Comparison of ENCODE assay signal across 8 cellular contexts in the genomic region with DNA sequence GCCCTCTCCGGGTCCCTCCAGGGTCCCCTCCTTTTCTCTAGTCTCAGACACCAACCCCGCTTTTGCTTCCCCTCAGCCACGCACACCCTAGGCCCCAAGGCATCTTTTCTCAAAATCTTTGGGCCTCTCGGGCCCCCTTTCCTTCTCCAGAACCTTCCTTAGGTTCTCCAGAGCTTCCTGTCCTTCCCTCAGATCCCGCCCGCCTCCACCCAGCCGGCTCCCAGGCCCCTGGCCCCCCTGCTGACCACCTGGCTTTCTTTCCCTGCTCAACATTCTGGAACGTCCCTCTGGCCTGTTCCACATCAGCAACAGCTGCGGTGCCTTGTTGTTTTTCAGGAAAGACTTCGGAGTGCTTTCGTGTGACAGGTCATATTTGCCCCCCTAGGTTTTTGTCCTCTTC. TPM values are rescaled to one million over a fixed set of nuclear protein-coding genes. Genes with fewer than 3 reads are reported as not detected.
DNase-seq lines count a peak whose midpoint lies in the region; ATAC-seq and TF ChIP-seq lines count a peak whose summit lies in the region.

No MANE protein-coding gene starts in this region.

- ATAC-seq in right cardiac atrium (no peak), HG02571 (IDR thresholded peaks at IDR 0.05; ENCODE audit: unreplicated experiment) (no peak)

- H3K4me3 Mint-ChIP-seq in activated CD4-positive, alpha-beta memory T cell treated with anti-CD3 and anti-CD28 coated beads, Interleukin-2, amount 10 ng/mL, durations not matched to agents 7 days and 5 days, result peak overlapping the region; percentile 98

- H3K4me3 ChIP-seq in HAP-1, result peak overlapping the region; percentile 58
- peak overlapping the region; percentile 99 for H3K4me3 ChIP-seq in right cardiac atrium (ENCODE audit: low read length)
- peak overlapping the region; percentile 67 to 93 (median 72) for H3K4me3 ChIP-seq in skeletal muscle tissue (ENCODE audit: low read length in 3 of 3)

- H3K27me3 ChIP-seq in HAP-1 (ENCODE audit: low read depth) (no peaks in the 10 kb centered on the region), right cardiac atrium (ENCODE audit: control insufficient read depth, insufficient read depth) (no peaks in the 10 kb centered on the region), skeletal muscle tissue (ENCODE audit: control insufficient read depth in 3 of 3, insufficient read depth in 3 of 3, low read length in 3 of 3) (no peaks in the 10 kb centered on the region)

- DNase-seq in HAP-1 (ENCODE audit: low spot score in 2 of 2) (peak in 1 of 2 experiments; percentile 28), right cardiac atrium (no peak), AG20443 (ENCODE audit: low spot score) (no peak), GM20000 (ENCODE audit: low spot score) (no peak), AG08395 (ENCODE audit: low spot score) (no peak)
- no peak for DNase-seq in activated CD4-positive, alpha-beta memory T cell treated with anti-CD3 and anti-CD28 coated beads, Interleukin-2, amount 10 ng/mL, durations not matched to agents 7 days and 5 days

- peak overlapping the region; percentile 1 for H3K27ac ChIP-seq in right cardiac atrium (ENCODE audit: low read length)
- no peak overlapping the region for H3K27ac ChIP-seq in skeletal muscle tissue (ENCODE audit: low read depth, low read length)

- POLR2A ChIA-PET in activated CD4-positive, alpha-beta memory T cell treated with anti-CD3 and anti-CD28 coated beads, Interleukin-2, amount 10 ng/mL, durations not matched to agents 7 days and 5 days (lab: Charles Lee), result interaction anchor here (1.1 to 3.2 kb wide), 6 partner anchors 11 to 134 kb away, joined by 4 to 12 read pairs (median 6); no protein-coding TSS in a partner anchor

- H3K9ac ChIP-seq in skeletal muscle tissue (ENCODE audit: low read depth in 1 of 3, low read length in 3 of 3), result peak overlapping the region; percentile 59 to 85 (median 74)

- H3K27me3 Mint-ChIP-seq in activated CD4-positive, alpha-beta memory T cell treated with anti-CD3 and anti-CD28 coated beads, Interleukin-2, amount 10 ng/mL, durations not matched to agents 7 days and 5 days, result no peaks in the 10 kb centered on the region

- TF ChIP-seq CTCF in GM20000 (IDR thresholded peaks at IDR 0.05; ENCODE audit: extremely low read depth, missing control alignments), result no peak

- H3K27ac Mint-ChIP-seq in activated CD4-positive, alpha-beta memory T cell treated with anti-CD3 and anti-CD28 coated beads, Interleukin-2, amount 10 ng/mL, durations not matched to agents 7 days and 5 days, result peak overlapping the region; percentile 89

- CTCF ChIA-PET in activated CD4-positive, alpha-beta memory T cell treated with anti-CD3 and anti-CD28 coated beads, Interleukin-2, amount 10 ng/mL, durations not matched to agents 7 days and 5 days (lab: Charles Lee), result interaction anchor here (2.2 kb wide), 1 partner anchor 17 kb away, joined by 14 read pairs; no protein-coding TSS in a partner anchor

- H3K4me1 ChIP-seq in HAP-1, result peaks cover 5% of the 10 kb centered on the region
- peaks cover 5% of the 10 kb centered on the region for H3K4me1 ChIP-seq in right cardiac atrium (ENCODE audit: control insufficient read depth, insufficient read depth, low read length)
- H3K4me1 ChIP-seq in skeletal muscle tissue (ENCODE audit: control insufficient read depth in 3 of 3, insufficient read depth in 3 of 3, low read length in 3 of 3), result peaks cover 25 to 32% (median 27%) of the 10 kb centered on the region in 3 donors

- peaks cover 19% of the 10 kb centered on the region for H3K36me3 ChIP-seq in HAP-1 (replicated peaks)
- peaks cover 8 to 15% (median 10%) of the 10 kb centered on the region in 3 donors for H3K36me3 ChIP-seq in skeletal muscle tissue (ENCODE audit: control insufficient read depth in 3 of 3, insufficient read depth in 3 of 3, low read length in 3 of 3)

- in situ Hi-C loops in HAP-1 (cut with MboI; ENCODE audit: low sequenced_read_pairs), result no loop called here

- no peaks in the 10 kb centered on the region for H3K9me3 Mint-ChIP-seq in activated CD4-positive, alpha-beta memory T cell treated with anti-CD3 and anti-CD28 coated beads, Interleukin-2, amount 10 ng/mL, durations not matched to agents 7 days and 5 days

- WGBS in right cardiac atrium, result 21% methylated on average over 11 of the region's 11 CpGs

- intact Hi-C loops in right cardiac atrium (cut with DNase I), result no loop called here

- peaks cover 44% of the 10 kb centered on the region for H3K36me3 Mint-ChIP-seq in activated CD4-positive, alpha-beta memory T cell treated with anti-CD3 and anti-CD28 coated beads, Interleukin-2, amount 10 ng/mL, durations not matched to agents 7 days and 5 days (ENCODE audit: low read depth)

- H3K4me1 Mint-ChIP-seq in activated CD4-positive, alpha-beta memory T cell treated with anti-CD3 and anti-CD28 coated beads, Interleukin-2, amount 10 ng/mL, durations not matched to agents 7 days and 5 days, result peaks cover 67% of the 10 kb centered on the region

- H3K9me3 ChIP-seq in HAP-1, result no peaks in the 10 kb centered on the region
- H3K9me3 ChIP-seq in right cardiac atrium (ENCODE audit: control insufficient read depth, low read length), result no peaks in the 10 kb centered on the region
- no peaks in the 10 kb centered on the region for H3K9me3 ChIP-seq in skeletal muscle tissue (ENCODE audit: control insufficient read depth in 3 of 3, low read length in 3 of 3)

RNA-seq across cellular contexts. Expression of a gene that starts 1.2 kb away (rescaled TPM):
- 10 to 100 TPM; 73.3 to 76.3 TPM for total RNA-seq in activated CD4-positive, alpha-beta memory T cell treated with anti-CD3 and anti-CD28 coated beads, Interleukin-2, amount 10 ng/mL, durations not matched to agents 7 days and 5 days
- 10 to 100 TPM; 11.8 to 14.4 (median 13.5) TPM for total RNA-seq in right cardiac atrium
- polyA plus RNA-seq in right cardiac atrium, result 12.3 TPM
- total RNA-seq in skeletal muscle tissue, result 3.7 TPM

RNA-seq across cellular contexts. Expression of a gene that starts 35.3 kb away (rescaled TPM):
- total RNA-seq in activated CD4-positive, alpha-beta memory T cell treated with anti-CD3 and anti-CD28 coated beads, Interleukin-2, amount 10 ng/mL, durations not matched to agents 7 days and 5 days, result 1 to 10 TPM; 4.9 to 5.0 TPM
- total RNA-seq in right cardiac atrium, result under 1 TPM in 2 of 4 donors, not detected in 2; 0.23 to 0.24 TPM
- 0.20 TPM for polyA plus RNA-seq in right cardiac atrium
- total RNA-seq in skeletal muscle tissue, result not detected

RNA-seq across cellular contexts. Expression of a gene that starts 39.9 kb away (rescaled TPM):
- total RNA-seq in activated CD4-positive, alpha-beta memory T cell treated with anti-CD3 and anti-CD28 coated beads, Interleukin-2, amount 10 ng/mL, durations not matched to agents 7 days and 5 days, result 10 to 100 TPM; 16.6 to 16.9 TPM
- 1 to 10 TPM; 5.2 to 7.3 (median 5.9) TPM for total RNA-seq in right cardiac atrium
- polyA plus RNA-seq in right cardiac atrium, result 3.9 TPM
- total RNA-seq in skeletal muscle tissue, result 5.2 TPM

Comparison
In these comparisons a context has a peak if more than half of its experiments do, and no peak if none do; other contexts are left out.
1. RNA of a gene that starts 1.2 kb away (total RNA-seq): 73.3 to 76.3 TPM in activated CD4-positive, alpha-beta memory T cell treated with anti-CD3 and anti-CD28 coated beads, Interleukin-2, amount 10 ng/mL, durations not matched to agents 7 days and 5 days; 11.8 to 14.4 TPM in right cardiac atrium and 3.7 TPM in skeletal muscle tissue (single experiment); every median in the first group is over 4 times any median in the second.
2. Peak in every context shown above with its lines, with median percentiles within 50 percentile points of each other: H3K4me3 ChIP-seq.